In genomic region chr6:151808331-151809241, GRCh38 we compare ENCODE assay signal across 8 cellular contexts. TPM values are rescaled to one million over a fixed set of nuclear protein-coding genes. Genes with fewer than 3 reads are reported as not detected.
DNase-seq lines count a peak whose midpoint lies in the region; ATAC-seq and TF ChIP-seq lines count a peak whose summit lies in the region.

No MANE protein-coding gene starts in this region.

- H3K4me3 ChIP-seq in body of pancreas (peak overlapping the region in 1 of 2 donors; percentile 9), left lung (peak overlapping the region; percentile 27 to 40), thymus (ENCODE audit: low read length) (peak overlapping the region; percentile 19)

- H3K4me1 ChIP-seq in body of pancreas (peaks cover 21% of the 10 kb centered on the region), left lung (peaks cover 9 to 23% of the 10 kb centered on the region in 2 donors), thymus (ENCODE audit: control insufficient read depth, insufficient read depth, low read length) (no peaks in the 10 kb centered on the region)

- H3K36me3 ChIP-seq in body of pancreas (replicated peaks in 1 of 2; ENCODE audit: insufficient read depth in 1 of 2, low read depth in 2 of 2): no peaks in the 10 kb centered on the region
- no peaks in the 10 kb centered on the region for H3K36me3 ChIP-seq in left lung
- H3K36me3 ChIP-seq in thymus (ENCODE audit: control insufficient read depth, insufficient read depth): no peaks in the 10 kb centered on the region

- TF ChIP-seq CTCF in body of pancreas (IDR thresholded peaks at IDR 0.05) (no peak), left lung (IDR thresholded peaks at IDR 0.05) (no peak), GM10248 (IDR thresholded peaks at IDR 0.05; ENCODE audit: control extremely low read depth, extremely low read depth, low read depth, missing control alignments) (no peak)

- 6 to 7% methylated on average over 52 to 67 of the region's 67 CpGs for WGBS in body of pancreas, 2 donors
- 22% methylated on average over 67 of the region's 67 CpGs for WGBS in thymus

- H3K27ac ChIP-seq in body of pancreas: no peak overlapping the region
- H3K27ac ChIP-seq in left lung: no peak overlapping the region
- no peak overlapping the region for H3K27ac ChIP-seq in thymus (ENCODE audit: low read depth)

- H3K9me3 ChIP-seq in body of pancreas (no peaks in the 10 kb centered on the region), left lung (no peaks in the 10 kb centered on the region), thymus (ENCODE audit: control insufficient read depth) (no peaks in the 10 kb centered on the region)

- intact Hi-C loops in body of pancreas (cut with DNase I): no loop called here
- intact Hi-C loops in left lung (cut with DNase I): no loop called here

- H3K27me3 ChIP-seq in body of pancreas: peaks cover 0 to 19% of the 10 kb centered on the region in 2 donors
- peaks cover 37 to 78% of the 10 kb centered on the region in 2 donors for H3K27me3 ChIP-seq in left lung
- H3K27me3 ChIP-seq in thymus (ENCODE audit: control insufficient read depth, insufficient read depth): peaks cover 29% of the 10 kb centered on the region

- TF ChIP-seq POLR2A in body of pancreas (IDR thresholded peaks at IDR 0.05): no peak

- CTCF ChIA-PET in GM10248 (lab: Yijun Ruan, JAX): interaction anchor here (2.0 kb wide), 1 partner anchor 9 kb away, joined by 5 read pairs; no protein-coding TSS in a partner anchor

- POLR2A ChIA-PET in GM10248 (lab: Yijun Ruan, JAX): no interaction called here

- DNase-seq in NCI-H82 (lab: John Stamatoyannopoulos, UW): peak; percentile 21
- no peak for DNase-seq in NCI-H82 treated with DMSO at 0.1 percent for 48 hours (lab: John Stamatoyannopoulos, UW; ENCODE audit: unreplicated experiment)
- DNase-seq in body of pancreas: peak in 1 of 4 donors; percentile 38
- peak in 1 of 2 donors; percentile 79 for DNase-seq in left lung
- no peak for DNase-seq in GM10248 (ENCODE audit: extremely low spot score)
- no peak for DNase-seq in globus pallidus (ENCODE audit: low spot score)
- no peak for DNase-seq in NCI-H774 (lab: John Stamatoyannopoulos, UW)

- ATAC-seq in body of pancreas (peak; percentile 12), left lung (peak; percentile 54)

RNA-seq across cellular contexts. Expression of gene ESR1, which starts 1.1 kb away (rescaled TPM):
- 1 to 10 TPM in 1 of 2 donors, under 1 TPM in 1; 0.52 to 4.3 TPM for total RNA-seq in body of pancreas
- total RNA-seq in left lung: 1 to 10 TPM; 2.2 to 2.7 TPM
- polyA plus RNA-seq in thymus: 1.2 TPM
